Comparison of ENCODE assay signal across 1 cellular context in genomic region chr1:183061194-183061593, GRCh38.
TF ChIP-seq lines count a peak whose summit lies in the region.

No MANE protein-coding gene starts in this region.

TF ChIP-seq in HepG2, 621 proteins besides CTCF, POLR2A, EP300 and RAD21:
- no peak for TF ChIP-seq ZBTB8A (CRISPR knock-in tag; IDR thresholded peaks at IDR 0.05; ENCODE audit: borderline replicate concordance, low read depth)
- no peak for TF ChIP-seq MIXL1 (CRISPR knock-in tag; IDR thresholded peaks at IDR 0.05)
- no peak for TF ChIP-seq BCL6 (CRISPR knock-in tag; IDR thresholded peaks at IDR 0.05)
- TF ChIP-seq MXD4 (CRISPR knock-in tag; IDR thresholded peaks at IDR 0.05) = no peak
- no peak for TF ChIP-seq ZFP90 (CRISPR knock-in tag; IDR thresholded peaks at IDR 0.05; ENCODE audit: borderline replicate concordance)
- no peak for TF ChIP-seq ZNF749 (CRISPR knock-in tag; IDR thresholded peaks at IDR 0.05; ENCODE audit: borderline replicate concordance)
- no peak for TF ChIP-seq ZBTB10 (CRISPR knock-in tag; IDR thresholded peaks at IDR 0.05; ENCODE audit: borderline replicate concordance)
- TF ChIP-seq ZMYM4 (CRISPR knock-in tag; IDR thresholded peaks at IDR 0.05) = no peak
- no peak for TF ChIP-seq HMGXB3 (CRISPR knock-in tag; IDR thresholded peaks at IDR 0.05; ENCODE audit: borderline replicate concordance)
- no peak for TF ChIP-seq BATF2 (CRISPR knock-in tag; IDR thresholded peaks at IDR 0.05)
- TF ChIP-seq ZSCAN9 (CRISPR knock-in tag; IDR thresholded peaks at IDR 0.05; ENCODE audit: borderline replicate concordance) = no peak
- no peak for TF ChIP-seq RBAK (CRISPR knock-in tag; IDR thresholded peaks at IDR 0.05)
- no peak for TF ChIP-seq ZNF382 (CRISPR knock-in tag; IDR thresholded peaks at IDR 0.05; ENCODE audit: borderline replicate concordance)
- no peak for TF ChIP-seq ATF5 (CRISPR knock-in tag; IDR thresholded peaks at IDR 0.05; ENCODE audit: low read depth)
